Comparison of ENCODE assay signal across 24 cellular contexts in the genomic region with DNA sequence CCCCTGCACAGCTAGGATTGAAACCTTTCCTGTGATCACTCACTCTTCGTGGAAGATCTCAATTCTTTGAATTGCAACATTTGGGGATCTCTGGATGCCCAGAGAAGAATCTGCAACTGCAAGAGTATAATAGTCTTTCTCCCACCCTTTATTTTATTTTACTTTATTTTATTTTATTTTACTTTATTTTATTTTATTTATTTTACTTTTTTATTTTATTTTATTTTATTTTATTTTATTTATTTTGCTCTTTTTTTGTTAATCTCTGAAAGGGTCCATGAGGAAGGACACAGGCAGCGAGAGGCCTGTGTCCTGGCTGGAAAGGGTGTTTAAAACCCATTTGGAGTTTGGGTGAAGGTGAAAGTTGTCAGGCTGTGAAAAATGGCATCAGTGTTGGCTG.
"Had no signal": no experiment of that assay in that cellular context is flagged by ENCODE, and none has a peak within 500 bp of the region (broad histone marks: within the 10 kb centered on the region; RNA-seq: fewer than 3 reads in every experiment).

No MANE protein-coding gene starts in this region.

- H3K27ac Mint-ChIP-seq: natural killer cell; progenitor cell of endocrine pancreas; stimulated activated naive B cell treated with anti-CD40 and anti-IgM and Interleukin-4, amounts not matched to agents 10 μg/mL and 1 μg/mL and 100 μg/mL, for 72 hours had no signal

- H3K4me3 Mint-ChIP-seq: natural killer cell; stimulated activated naive B cell treated with anti-CD40 and anti-IgM and Interleukin-4, amounts not matched to agents 10 μg/mL and 1 μg/mL and 100 μg/mL, for 72 hours had no signal

- H3K4me3 ChIP-seq: left lung, lower lobe of right lung, ovary, right atrium auricular region, right lobe of liver, stomach, testis, thyroid gland, transverse colon, upper lobe of left lung, vagina had no signal

- H3K4me1 ChIP-seq: left lung, lower lobe of right lung, right atrium auricular region, right lobe of liver, stomach, testis, thyroid gland, transverse colon, upper lobe of left lung, vagina had no signal

- H3K36me3 Mint-ChIP-seq: natural killer cell had no signal

- DNase-seq: hippocampal formation; left colon; left lung; lower lobe of right lung; mammary epithelial cell; mesenchymal stem cell; natural killer cell; ovary; right lobe of liver; stimulated activated CD4-positive, alpha-beta T cell treated with anti-CD3 and anti-CD28 coated beads, Interleukin-12 subunit alpha, Interleukin-12 subunit beta, amount 100 ng/mL, for 4 hours; stimulated activated CD4-positive, alpha-beta T cell treated with anti-CD3 and anti-CD28 coated beads, Interleukin-15, amount 100 ng/mL, for 24 hours; stimulated activated CD4-positive, alpha-beta T cell treated with anti-CD3 and anti-CD28 coated beads, Interleukin-2, amount 100 ng/mL, for 24 hours; stimulated activated CD4-positive, alpha-beta T cell treated with anti-CD3 and anti-CD28 coated beads, Interleukin-4, amount 100 ng/mL, for 1 hour; stimulated activated naive B cell treated with anti-CD40 and anti-IgM and Interleukin-4, amounts not matched to agents 10 μg/mL and 1 μg/mL and 100 μg/mL, for 72 hours; stimulated activated naive CD8-positive, alpha-beta T cell treated with anti-CD3 and anti-CD28 coated beads, Interleukin-15, Interleukin-2, amounts not matched to agents 100 U/mL and 50 U/mL, for 24 hours; stomach; testis; thyroid gland; transverse colon; upper lobe of left lung had no signal

- H3K36me3 ChIP-seq: left lung, lower lobe of right lung, ovary, right atrium auricular region, right lobe of liver, stomach, thyroid gland, transverse colon, upper lobe of left lung, vagina had no signal

- H3K27me3 Mint-ChIP-seq: progenitor cell of endocrine pancreas; stimulated activated naive B cell treated with anti-CD40 and anti-IgM and Interleukin-4, amounts not matched to agents 10 μg/mL and 1 μg/mL and 100 μg/mL, for 72 hours had no signal

- H3K27me3 ChIP-seq: left lung, ovary, right atrium auricular region, right lobe of liver, stomach, testis, thyroid gland, transverse colon, upper lobe of left lung, vagina had no signal

- H3K27ac ChIP-seq: left lung, lower lobe of right lung, ovary, right atrium auricular region, right lobe of liver, stomach, testis, thyroid gland, transverse colon, upper lobe of left lung, vagina had no signal

- H3K9me3 ChIP-seq: ovary, right atrium auricular region, right lobe of liver, testis, thyroid gland, transverse colon, upper lobe of left lung, vagina had no signal

- H3K4me1 Mint-ChIP-seq: natural killer cell; stimulated activated naive B cell treated with anti-CD40 and anti-IgM and Interleukin-4, amounts not matched to agents 10 μg/mL and 1 μg/mL and 100 μg/mL, for 72 hours had no signal

- ATAC-seq: left colon; left lung; lower lobe of right lung; natural killer cell; right lobe of liver; stimulated activated naive B cell treated with anti-CD40 and anti-IgM and Interleukin-4, amounts not matched to agents 10 μg/mL and 1 μg/mL and 100 μg/mL, for 72 hours; stimulated activated naive CD8-positive, alpha-beta T cell treated with anti-CD3 and anti-CD28 coated beads, Interleukin-15, Interleukin-2, amounts not matched to agents 100 U/mL and 50 U/mL, for 24 hours had no signal

- FAIRE-seq: keratinocyte had no signal
